1 cellular context compared by ENCODE assay signal in the genomic region with DNA sequence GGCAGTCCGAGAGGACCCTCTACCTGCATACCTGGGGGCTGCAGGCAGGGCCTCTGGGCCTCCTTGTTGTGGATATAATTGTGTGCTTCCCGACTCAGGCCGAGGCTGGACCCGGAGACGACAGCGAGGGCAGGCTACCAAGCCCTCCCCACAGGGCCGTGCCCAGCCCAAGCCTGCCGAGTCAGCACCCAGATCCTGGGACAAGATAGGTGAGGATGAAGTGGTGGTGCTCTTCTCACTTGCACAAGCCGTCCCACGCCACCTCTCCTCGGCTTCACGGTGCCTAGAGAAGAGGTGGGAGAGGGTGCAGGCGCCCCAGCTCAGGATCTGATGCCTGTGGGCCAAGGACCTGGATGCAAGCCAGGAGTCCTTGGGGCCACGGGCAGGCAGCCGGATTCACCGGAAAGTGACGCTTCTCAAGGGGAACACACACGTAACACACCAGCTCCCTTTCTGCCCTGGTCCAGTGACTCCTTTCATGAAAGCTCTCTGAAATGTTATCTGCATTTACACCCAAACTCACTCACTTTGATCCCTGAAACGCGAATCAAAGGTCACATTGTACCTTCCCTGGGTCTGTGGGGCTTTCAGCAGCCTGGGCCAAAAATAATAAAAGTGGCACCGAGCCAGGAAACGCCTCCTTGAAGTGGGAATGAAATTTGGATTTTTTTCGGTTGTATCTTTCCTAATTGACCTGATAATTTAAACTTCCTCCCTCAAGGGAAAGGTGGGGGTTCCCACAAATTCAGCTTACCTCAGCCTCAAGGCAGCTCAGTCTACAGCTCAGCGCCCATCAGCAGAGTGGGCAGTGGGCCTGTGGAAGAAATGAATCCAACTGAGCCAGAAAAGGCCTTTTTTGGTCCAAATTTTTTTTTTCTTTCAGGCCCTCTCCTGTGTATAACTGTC.
TF ChIP-seq lines count a peak whose summit lies in the region.

No MANE protein-coding gene starts in this region.

TF ChIP-seq in K562, 482 proteins besides CTCF, POLR2A, EP300 and RAD21 (continued from another document):
- TF ChIP-seq, protein P1, sequence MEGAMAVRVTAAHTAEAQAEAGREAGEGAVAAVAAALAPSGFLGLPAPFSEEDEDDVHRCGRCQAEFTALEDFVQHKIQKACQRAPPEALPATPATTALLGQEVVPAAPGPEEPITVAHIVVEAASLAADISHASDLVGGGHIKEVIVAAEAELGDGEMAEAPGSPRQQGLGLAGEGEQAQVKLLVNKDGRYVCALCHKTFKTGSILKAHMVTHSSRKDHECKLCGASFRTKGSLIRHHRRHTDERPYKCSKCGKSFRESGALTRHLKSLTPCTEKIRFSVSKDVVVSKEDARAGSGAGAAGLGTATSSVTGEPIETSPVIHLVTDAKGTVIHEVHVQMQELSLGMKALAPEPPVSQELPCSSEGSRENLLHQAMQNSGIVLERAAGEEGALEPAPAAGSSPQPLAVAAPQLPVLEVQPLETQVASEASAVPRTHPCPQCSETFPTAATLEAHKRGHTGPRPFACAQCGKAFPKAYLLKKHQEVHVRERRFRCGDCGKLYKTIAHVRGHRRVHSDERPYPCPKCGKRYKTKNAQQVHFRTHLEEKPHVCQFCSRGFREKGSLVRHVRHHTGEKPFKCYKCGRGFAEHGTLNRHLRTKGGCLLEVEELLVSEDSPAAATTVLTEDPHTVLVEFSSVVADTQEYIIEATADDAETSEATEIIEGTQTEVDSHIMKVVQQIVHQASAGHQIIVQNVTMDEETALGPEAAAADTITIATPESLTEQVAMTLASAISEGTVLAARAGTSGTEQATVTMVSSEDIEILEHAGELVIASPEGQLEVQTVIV (CRISPR knock-in tag; IDR thresholded peaks at IDR 0.05; ENCODE audit: borderline replicate concordance) = no peak
- TF ChIP-seq POLR2B (IDR thresholded peaks at IDR 0.05; ENCODE audit: low read depth, partially characterized antibody) (no peak), YY1 (IDR thresholded peaks at IDR 0.05; ENCODE audit: borderline replicate concordance in 1 of 3, control insufficient read depth in 1 of 3, extremely low read depth in 1 of 3, insufficient read depth in 3 of 3, insufficient read length in 1 of 3, insufficient replicate concordance in 2 of 3, low read depth in 1 of 3, low read length in 2 of 3) (peak in 1 of 3 experiments; percentile 76), ZNF551 (CRISPR knock-in tag; IDR thresholded peaks at IDR 0.05) (no peak), KHSRP (IDR thresholded peaks at IDR 0.05) (no peak), NFE2 (IDR thresholded peaks at IDR 0.05; ENCODE audit: low read depth) (no peak), STAT5B (CRISPR knock-in tag; IDR thresholded peaks at IDR 0.05) (no peak), ZNF408 (CRISPR knock-in tag; IDR thresholded peaks at IDR 0.05; ENCODE audit: low read depth) (no peak), PTBP1 (IDR thresholded peaks at IDR 0.05; ENCODE audit: low read depth, low read length) (no peak), PHF8 (IDR thresholded peaks at IDR 0.05; ENCODE audit: borderline replicate concordance, low read length) (peak; percentile 56), CCNT2 (IDR thresholded peaks at IDR 0.05; ENCODE audit: borderline replicate concordance, extremely low read depth, insufficient read length, low read depth, low read length) (no peak), POLR2AphosphoS5 (IDR thresholded peaks at IDR 0.05; ENCODE audit: control insufficient read depth, insufficient read depth, low read depth, low read length) (no peak), RBM14 (IDR thresholded peaks at IDR 0.05; ENCODE audit: borderline replicate concordance, insufficient read depth, low read depth, low read length) (no peak), ZSCAN32 (CRISPR knock-in tag; IDR thresholded peaks at IDR 0.05) (peak; percentile 43), MTA1 (IDR thresholded peaks at IDR 0.05; ENCODE audit: borderline replicate concordance) (no peak), TBL1XR1 (IDR thresholded peaks at IDR 0.05; ENCODE audit: low read length in 2 of 2) (0 out of 4 replicates have a peak, but pooled peaks of 1 of the 2 experiments have one; percentile 5), CXXC5 (CRISPR knock-in tag; IDR thresholded peaks at IDR 0.05) (peak; percentile 64), ASH1L (IDR thresholded peaks at IDR 0.05; ENCODE audit: borderline replicate concordance, low read depth, partially characterized antibody) (no peak), ZBED1 (IDR thresholded peaks at IDR 0.05) (no peak), PHB (CRISPR knock-in tag; IDR thresholded peaks at IDR 0.05) (no peak), ZFPM2 (CRISPR knock-in tag; IDR thresholded peaks at IDR 0.05) (no peak)
- TF ChIP-seq, protein P2, sequence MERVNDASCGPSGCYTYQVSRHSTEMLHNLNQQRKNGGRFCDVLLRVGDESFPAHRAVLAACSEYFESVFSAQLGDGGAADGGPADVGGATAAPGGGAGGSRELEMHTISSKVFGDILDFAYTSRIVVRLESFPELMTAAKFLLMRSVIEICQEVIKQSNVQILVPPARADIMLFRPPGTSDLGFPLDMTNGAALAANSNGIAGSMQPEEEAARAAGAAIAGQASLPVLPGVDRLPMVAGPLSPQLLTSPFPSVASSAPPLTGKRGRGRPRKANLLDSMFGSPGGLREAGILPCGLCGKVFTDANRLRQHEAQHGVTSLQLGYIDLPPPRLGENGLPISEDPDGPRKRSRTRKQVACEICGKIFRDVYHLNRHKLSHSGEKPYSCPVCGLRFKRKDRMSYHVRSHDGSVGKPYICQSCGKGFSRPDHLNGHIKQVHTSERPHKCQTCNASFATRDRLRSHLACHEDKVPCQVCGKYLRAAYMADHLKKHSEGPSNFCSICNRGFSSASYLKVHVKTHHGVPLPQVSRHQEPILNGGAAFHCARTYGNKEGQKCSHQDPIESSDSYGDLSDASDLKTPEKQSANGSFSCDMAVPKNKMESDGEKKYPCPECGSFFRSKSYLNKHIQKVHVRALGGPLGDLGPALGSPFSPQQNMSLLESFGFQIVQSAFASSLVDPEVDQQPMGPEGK (CRISPR knock-in tag; IDR thresholded peaks at IDR 0.05; ENCODE audit: borderline replicate concordance) = no peak
- TF ChIP-seq, protein P3, sequence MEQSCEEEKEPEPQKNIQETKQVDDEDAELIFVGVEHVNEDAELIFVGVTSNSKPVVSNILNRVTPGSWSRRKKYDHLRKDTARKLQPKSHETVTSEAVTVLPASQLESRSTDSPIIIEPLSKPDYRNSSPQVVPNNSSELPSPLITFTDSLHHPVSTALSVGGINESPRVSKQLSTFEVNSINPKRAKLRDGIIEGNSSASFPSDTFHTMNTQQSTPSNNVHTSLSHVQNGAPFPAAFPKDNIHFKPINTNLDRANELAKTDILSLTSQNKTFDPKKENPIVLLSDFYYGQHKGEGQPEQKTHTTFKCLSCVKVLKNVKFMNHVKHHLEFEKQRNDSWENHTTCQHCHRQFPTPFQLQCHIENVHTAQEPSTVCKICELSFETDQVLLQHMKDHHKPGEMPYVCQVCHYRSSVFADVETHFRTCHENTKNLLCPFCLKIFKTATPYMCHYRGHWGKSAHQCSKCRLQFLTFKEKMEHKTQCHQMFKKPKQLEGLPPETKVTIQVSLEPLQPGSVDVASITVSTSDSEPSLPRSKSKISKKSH (CRISPR knock-in tag; IDR thresholded peaks at IDR 0.05) = no peak
- TF ChIP-seq, protein P4, sequence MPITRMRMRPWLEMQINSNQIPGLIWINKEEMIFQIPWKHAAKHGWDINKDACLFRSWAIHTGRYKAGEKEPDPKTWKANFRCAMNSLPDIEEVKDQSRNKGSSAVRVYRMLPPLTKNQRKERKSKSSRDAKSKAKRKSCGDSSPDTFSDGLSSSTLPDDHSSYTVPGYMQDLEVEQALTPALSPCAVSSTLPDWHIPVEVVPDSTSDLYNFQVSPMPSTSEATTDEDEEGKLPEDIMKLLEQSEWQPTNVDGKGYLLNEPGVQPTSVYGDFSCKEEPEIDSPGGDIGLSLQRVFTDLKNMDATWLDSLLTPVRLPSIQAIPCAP (CRISPR knock-in tag; IDR thresholded peaks at IDR 0.05; ENCODE audit: borderline replicate concordance) = no peak
- TF ChIP-seq, protein P5, sequence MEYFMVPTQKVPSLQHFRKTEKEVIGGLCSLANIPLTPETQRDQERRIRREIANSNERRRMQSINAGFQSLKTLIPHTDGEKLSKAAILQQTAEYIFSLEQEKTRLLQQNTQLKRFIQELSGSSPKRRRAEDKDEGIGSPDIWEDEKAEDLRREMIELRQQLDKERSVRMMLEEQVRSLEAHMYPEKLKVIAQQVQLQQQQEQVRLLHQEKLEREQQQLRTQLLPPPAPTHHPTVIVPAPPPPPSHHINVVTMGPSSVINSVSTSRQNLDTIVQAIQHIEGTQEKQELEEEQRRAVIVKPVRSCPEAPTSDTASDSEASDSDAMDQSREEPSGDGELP (CRISPR knock-in tag; IDR thresholded peaks at IDR 0.05; ENCODE audit: borderline replicate concordance) = no peak
